In the genomic region with DNA sequence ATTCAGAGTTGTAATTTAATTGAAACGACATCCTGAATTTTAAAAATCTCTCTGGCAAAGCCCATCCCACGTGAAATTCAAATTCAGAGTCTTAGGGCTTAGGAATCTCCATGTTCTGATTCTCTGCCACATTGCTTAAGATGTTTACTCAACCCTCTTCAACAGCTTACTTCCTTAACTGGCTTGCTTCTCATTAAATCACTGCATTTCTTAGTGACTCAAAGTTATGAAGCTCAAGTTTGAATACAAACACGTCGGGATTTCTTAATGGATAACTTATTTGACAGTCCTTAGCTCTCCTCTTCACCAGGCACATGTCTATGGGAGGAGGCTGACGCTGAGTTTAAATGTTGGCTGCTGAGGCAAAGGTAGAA, we compare ENCODE assay signal across 8 cellular contexts.
DNase-seq lines count a peak whose midpoint lies in the region; ATAC-seq and TF ChIP-seq lines count a peak whose summit lies in the region.

No MANE protein-coding gene starts in this region.

- DNase-seq in ACHN = peak; percentile 87
- peak; percentile 36 for DNase-seq in LoVo (ENCODE audit: low spot score)
- DNase-seq in coronary artery (ENCODE audit: low spot score) = no peak
- DNase-seq in RKO (ENCODE audit: low spot score) = no peak
- no peak for DNase-seq in NCI-H187 (lab: John Stamatoyannopoulos, UW)
- no peak for DNase-seq in NCI-H345 treated with DMSO at 0.1 percent for 48 hours (lab: John Stamatoyannopoulos, UW; ENCODE audit: unreplicated experiment)

- no peaks in the 10 kb centered on the region for H3K27me3 ChIP-seq in muscle layer of colon (ENCODE audit: control insufficient read depth in 1 of 2, insufficient read depth in 2 of 2, low read length in 2 of 2)

- peak overlapping the region; percentile 47 for H3K9ac ChIP-seq in muscle layer of colon (ENCODE audit: low read length)

- H3K9me3 ChIP-seq in muscle layer of colon (ENCODE audit: low read length) = no peaks in the 10 kb centered on the region

- no peak for ATAC-seq in GM21526 (IDR thresholded peaks at IDR 0.05; ENCODE audit: low FRiP score, unreplicated experiment)

- H3K4me3 ChIP-seq in coronary artery = peak overlapping the region; percentile 5
- H3K4me3 ChIP-seq in muscle layer of colon (ENCODE audit: low read depth in 1 of 2, low read length in 2 of 2) = peak overlapping the region in 1 of 2 donors; percentile 39

- in situ Hi-C loops in ACHN (cut with HindIII; ENCODE audit: low pct_ligation_motif_present, low pct_unique_long_range_greater_than_20kb, low sequenced_read_pairs) = no loop called here

- H3K27ac ChIP-seq in coronary artery (peak overlapping the region; percentile 27 to 54), muscle layer of colon (ENCODE audit: low read depth, low read length) (peak overlapping the region; percentile 73)

- no peak for TF ChIP-seq CTCF in coronary artery (IDR thresholded peaks at IDR 0.05)

- H3K4me1 ChIP-seq in muscle layer of colon (ENCODE audit: insufficient read depth, low read length) = peaks cover 35% of the 10 kb centered on the region

- H3K36me3 ChIP-seq in muscle layer of colon (ENCODE audit: insufficient read depth, low read length) = no peaks in the 10 kb centered on the region

Comparison
In these comparisons a context has a peak if more than half of its experiments do, and no peak if none do; other contexts are left out.
1. DNase-seq: peak in ACHN (single experiment) and LoVo (single experiment); none in coronary artery (single experiment), RKO (single experiment), NCI-H187 (0 of 2) and NCI-H345 treated with DMSO at 0.1 percent for 48 hours (single experiment).